In the genomic region with DNA sequence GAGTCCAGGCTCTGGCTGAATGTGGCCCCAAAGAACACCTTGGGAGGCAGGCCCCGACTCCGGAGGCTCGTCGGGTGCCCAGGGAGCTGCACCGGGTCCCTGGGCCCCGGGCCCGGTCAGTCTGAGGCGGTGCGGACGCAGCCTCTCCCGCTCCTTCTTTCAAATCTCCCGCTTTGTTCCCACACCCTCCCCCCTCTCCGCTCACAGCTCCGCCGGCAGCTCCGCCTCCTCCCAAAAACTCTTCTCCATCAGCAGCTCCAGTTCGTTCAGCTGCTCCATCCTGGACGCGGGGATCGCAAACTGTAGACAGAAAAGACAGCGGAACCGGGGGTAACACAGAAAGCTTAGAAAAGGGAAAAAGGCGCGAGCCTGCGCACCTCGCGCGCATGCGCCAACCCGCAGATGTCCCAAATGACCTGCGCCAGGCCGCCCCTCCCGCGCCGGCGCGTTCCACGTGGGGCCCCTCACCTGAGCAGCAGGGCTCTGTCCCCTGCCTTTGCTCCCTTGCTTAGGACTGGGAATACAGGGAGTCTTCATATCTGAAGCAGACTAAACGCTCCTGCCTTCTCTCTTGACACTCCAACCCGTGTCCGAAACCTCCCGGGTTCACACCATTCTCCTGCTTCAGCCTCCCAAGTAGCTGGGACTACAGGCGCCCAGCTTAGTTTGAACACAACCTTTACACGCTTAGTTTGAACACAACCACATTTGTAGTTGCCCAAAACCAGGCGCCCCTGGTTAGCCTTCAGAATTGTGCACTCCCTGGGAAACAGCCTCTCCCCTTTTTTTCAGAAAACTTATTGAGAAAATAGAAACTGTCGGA, we compare ENCODE assay signal across 8 cellular contexts. TPM values are rescaled to one million over a fixed set of nuclear protein-coding genes. Genes with fewer than 3 reads are reported as not detected.
DNase-seq lines count a peak whose midpoint lies in the region; ATAC-seq, FAIRE-seq and TF ChIP-seq lines count a peak whose summit lies in the region.

Gene DNA2, minus strand, starts transcription at position 388 of the 823 bp plus-strand sequence. Its CDS starts 109 bp downstream, at position 279.

- intact Hi-C loops in kidney (cut with DNase I) = no loop called here

- H3K9ac ChIP-seq in kidney (ENCODE audit: low read length in 2 of 2) = peak within 1 kb of the TSS; percentile 58 to 71

- peak within 1 kb of the TSS; percentile 51 to 72 for H3K27ac ChIP-seq in kidney (ENCODE audit: low read depth in 2 of 2, low read length in 2 of 2)

- ATAC-seq in HG03159 (IDR thresholded peaks at IDR 0.05; ENCODE audit: unreplicated experiment) = peak; percentile 86

- in situ Hi-C loops in GM18951 (cut with MboI; ENCODE audit: low sequenced_read_pairs, unreplicated experiment) = no loop called here

- H3K4me3 ChIP-seq in kidney (ENCODE audit: low read length in 2 of 2) = peak within 1 kb of the TSS; percentile 84 to 85

- FAIRE-seq in kidney (lab: Jason Lieb, UNC) = no peak

- TF ChIP-seq POLR2A in GM18951 (IDR thresholded peaks at IDR 0.05; ENCODE audit: extremely low read depth, insufficient read depth, insufficient read length) = peak; percentile 73

- no peaks in the 10 kb centered on the region for H3K36me3 ChIP-seq in kidney (ENCODE audit: control insufficient read depth in 1 of 2, insufficient read depth in 2 of 2, low read length in 2 of 2)

- peak; percentile 95 for DNase-seq in AG20443 (ENCODE audit: low spot score)
- DNase-seq in NCI-H345 (lab: John Stamatoyannopoulos, UW) = peak; percentile 79
- DNase-seq in activated CD4-positive, CD25-positive, alpha-beta regulatory T cell treated with anti-CD3 and anti-CD28 coated beads, Interleukin-2, amount 50 U/mL, for 72 hours = peak; percentile 82
- DNase-seq in cerebellar cortex (ENCODE audit: low spot score) = peak; percentile 73
- peak; percentile 84 for DNase-seq in kidney
- DNase-seq in stimulated activated CD4-positive, alpha-beta T cell treated with anti-CD3 and anti-CD28 coated beads, Interleukin-15, amount 100 ng/mL, for 48 hours (ENCODE audit: low read depth in 2 of 2) = peak; percentile 66 to 74

- no peak for TF ChIP-seq CTCF in kidney (IDR thresholded peaks at IDR 0.05; ENCODE audit: borderline replicate concordance, extremely low read depth, insufficient read depth)

- peaks cover 6 to 9% of the 10 kb centered on the region in 2 donors for H3K4me1 ChIP-seq in kidney (ENCODE audit: control insufficient read depth in 1 of 2, insufficient read depth in 1 of 2, low read depth in 1 of 2, low read length in 2 of 2)

- no peaks in the 10 kb centered on the region for H3K9me3 ChIP-seq in kidney (ENCODE audit: control insufficient read depth in 1 of 2, low read length in 2 of 2)

RNA-seq across cellular contexts. Expression of gene DNA2, which starts in this region (rescaled TPM):
- total RNA-seq in kidney = 3.6 TPM
- polyA plus RNA-seq in kidney (ENCODE audit: insufficient read depth, low read depth, low replicate concordance) = 2.2 TPM

Comparison
In these comparisons a context has a peak if more than half of its experiments do, and no peak if none do; other contexts are left out.
1. Peak in every context shown above with its lines: DNase-seq, ATAC-seq, H3K4me3 ChIP-seq and H3K27ac ChIP-seq.